Comparison of ENCODE assay signal across 1 cellular context in genomic region chr10:132702601-132703304, GRCh38.
TF ChIP-seq lines count a peak whose summit lies in the region.

No MANE protein-coding gene starts in this region.

TF ChIP-seq in WTC11, 78 proteins besides CTCF, POLR2A, EP300 and RAD21 (continued from another document):
- no peak for TF ChIP-seq ZBTB43 (CRISPR knock-in tag; IDR thresholded peaks at IDR 0.05)
